In the genomic region with DNA sequence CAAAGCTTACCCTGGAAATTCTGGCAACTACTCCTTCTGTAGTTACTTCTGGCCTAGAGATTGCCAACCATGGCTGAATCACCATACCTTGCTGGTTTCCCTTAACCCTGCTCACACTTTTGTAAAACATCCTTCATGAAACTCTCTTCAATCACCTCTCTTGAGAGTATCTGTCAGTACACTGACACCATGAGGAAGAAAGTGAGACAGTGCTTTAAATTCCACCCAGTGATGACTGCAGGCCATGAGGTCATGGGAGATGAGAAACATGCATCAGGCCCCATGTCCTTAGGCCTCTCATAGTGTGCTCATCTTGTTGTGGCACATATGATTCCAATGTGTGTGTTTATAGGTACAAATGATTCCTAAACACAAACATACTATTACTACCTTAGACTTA, we compare ENCODE assay signal across 26 cellular contexts. TPM values are rescaled to one million over a fixed set of nuclear protein-coding genes. Genes with fewer than 3 reads are reported as not detected.
A peak's percentile ranks its signal among the peaks of the same experiment; 100 is the strongest.
DNase-seq lines count a peak whose midpoint lies in the region; ATAC-seq, FAIRE-seq and TF ChIP-seq lines count a peak whose summit lies in the region.
"Had no signal": no experiment of that assay in that cellular context is flagged by ENCODE, and none has a peak within 500 bp of the region (broad histone marks: within the 10 kb centered on the region; RNA-seq: fewer than 3 reads in every experiment).

No MANE protein-coding gene starts in this region.

- H3K9me3 ChIP-seq in IMR-90 (ENCODE audit: control insufficient read depth, insufficient read depth, low read length) (no peaks in the 10 kb centered on the region), K562 (replicated peaks; ENCODE audit: control insufficient read depth, insufficient read depth, low read depth, low read length) (no peaks in the 10 kb centered on the region), neutrophil (no peaks in the 10 kb centered on the region), Karpas-422 (ENCODE audit: low read length) (no peaks in the 10 kb centered on the region)
- H3K9me3 ChIP-seq: A549, BE2C, prostate gland, SJSA1, upper lobe of right lung had no signal

- no peak overlapping the region for H4K8ac ChIP-seq in IMR-90 (ENCODE audit: low read depth in 2 of 2, low read length in 2 of 2)

- H3K79me2 ChIP-seq in K562 (ENCODE audit: control insufficient read depth, insufficient read depth, low read length) (no peaks in the 10 kb centered on the region), Karpas-422 (ENCODE audit: low read length) (no peaks in the 10 kb centered on the region)

- no peaks in the 10 kb centered on the region; the same call in 1 of the 2 replicates for H4K20me1 ChIP-seq in IMR-90 (ENCODE audit: insufficient read depth, low read length)
- H4K20me1 ChIP-seq in K562 (replicated peaks; ENCODE audit: control insufficient read depth, insufficient read depth, low read length), result no peaks in the 10 kb centered on the region
- H4K20me1 ChIP-seq in Karpas-422 (ENCODE audit: insufficient read depth, low read depth, low read length), result no peaks in the 10 kb centered on the region

- no peak overlapping the region for H2AFZ ChIP-seq in IMR-90 (replicated peaks; ENCODE audit: low read length, poor library complexity)
- no peak overlapping the region for H2AFZ ChIP-seq in K562 (ENCODE audit: low read depth, low read length)
- no peak overlapping the region for H2AFZ ChIP-seq in Karpas-422 (ENCODE audit: low read length)

- H3K14ac ChIP-seq in IMR-90 (replicated peaks; ENCODE audit: low read depth, low read length), result no peak overlapping the region

- in situ Hi-C loops in IMR-90 (cut with MboI; ENCODE audit: low sequenced_read_pairs), result no loop called here
- in situ Hi-C loops in K562 (cut with MboI), result no loop called here

- no peak overlapping the region for H3K4me3 Mint-ChIP-seq in activated CD8-positive, alpha-beta T cell treated with anti-CD3 and anti-CD28 coated beads for 36 hours
- no peak overlapping the region for H3K4me3 Mint-ChIP-seq in activated CD8-positive, alpha-beta T cell treated with anti-CD3 and anti-CD28 coated beads, Interleukin-2, amount 10 ng/mL, durations not matched to agents 7 days and 5 days
- H3K4me3 Mint-ChIP-seq: dendritic cell treated with granulocyte-macrophage colony-stimulating factor and Interleukin-4, amounts not matched to agents 40 ng/mL and 50 ng/mL, for 4 days; memory B cell; T-cell had no signal

- H3K4ac ChIP-seq in IMR-90 (ENCODE audit: low read depth, low read length), result no peak overlapping the region

- no peak for TF ChIP-seq CTCF in activated CD8-positive, alpha-beta T cell treated with anti-CD3 and anti-CD28 coated beads for 36 hours (IDR thresholded peaks at IDR 0.05)
- TF ChIP-seq CTCF in IMR-90 (conservative IDR thresholded peaks at IDR 0.05; ENCODE audit: low read depth, low read length), result no peak
- no peak for TF ChIP-seq CTCF in K562 (IDR thresholded peaks at IDR 0.05 in 2 of 3, conservative IDR thresholded peaks at IDR 0.05 in 1 of 3; ENCODE audit: insufficient read depth in 2 of 3, low read depth in 1 of 3, low read length in 3 of 3)
- no peak for TF ChIP-seq CTCF in neutrophil (IDR thresholded peaks at IDR 0.05)

- H3K27ac Mint-ChIP-seq in activated CD8-positive, alpha-beta T cell treated with anti-CD3 and anti-CD28 coated beads for 36 hours, result no peak overlapping the region
- H3K27ac Mint-ChIP-seq in activated CD8-positive, alpha-beta T cell treated with anti-CD3 and anti-CD28 coated beads, Interleukin-2, amount 10 ng/mL, durations not matched to agents 7 days and 5 days, result no peak overlapping the region
- H3K27ac Mint-ChIP-seq: dendritic cell treated with granulocyte-macrophage colony-stimulating factor and Interleukin-4, amounts not matched to agents 40 ng/mL and 50 ng/mL, for 4 days; memory B cell; T-cell had no signal

- H3K27me3 Mint-ChIP-seq in activated CD8-positive, alpha-beta T cell treated with anti-CD3 and anti-CD28 coated beads for 36 hours, result peaks cover 12% of the 10 kb centered on the region
- no peaks in the 10 kb centered on the region for H3K27me3 Mint-ChIP-seq in activated CD8-positive, alpha-beta T cell treated with anti-CD3 and anti-CD28 coated beads, Interleukin-2, amount 10 ng/mL, durations not matched to agents 7 days and 5 days (ENCODE audit: low read depth)

- 0 out of 3 replicates have a peak overlapping the region, but pooled peaks have one; percentile 10 for H2BK15ac ChIP-seq in IMR-90 (ENCODE audit: low read depth, low read length)

- no peak for TF ChIP-seq RAD21 in IMR-90 (IDR thresholded peaks at IDR 0.05; ENCODE audit: low read length)
- TF ChIP-seq RAD21 in K562 (CRISPR knock-in tag; conservative IDR thresholded peaks at IDR 0.05 in 1 of 2, IDR thresholded peaks at IDR 0.05 in 1 of 2), result peak in 1 of 2 experiments; percentile 17; a peak in 2 of 4 replicates

- H4K5ac ChIP-seq in IMR-90 (ENCODE audit: low read depth, low read length), result no peak overlapping the region

- H2BK120ac ChIP-seq in IMR-90 (ENCODE audit: low read depth, low read length), result no peak overlapping the region

- ATAC-seq in activated CD8-positive, alpha-beta T cell treated with anti-CD3 and anti-CD28 coated beads for 36 hours, result peak; percentile 85
- no peak for ATAC-seq in activated CD8-positive, alpha-beta T cell treated with anti-CD3 and anti-CD28 coated beads, Interleukin-2, amount 10 ng/mL, durations not matched to agents 7 days and 5 days
- ATAC-seq in IMR-90 (ENCODE audit: low read depth), result no peak
- 0 out of 3 replicates have a peak, but pooled peaks have one; percentile 27 for ATAC-seq in K562
- ATAC-seq: A549, T-cell, upper lobe of right lung had no signal

- H3K56ac ChIP-seq in IMR-90 (ENCODE audit: extremely low read depth, insufficient read depth, low read length), result no peak overlapping the region

- no peak overlapping the region; the same call in 1 of the 2 replicates for H4K91ac ChIP-seq in IMR-90 (ENCODE audit: insufficient read depth, low read depth, low read length)

- H2AK5ac ChIP-seq in IMR-90 (ENCODE audit: low read depth, low read length), result peak overlapping the region; percentile 13; the same call in 1 of the 2 replicates

- no peak overlapping the region for H3K4me3 ChIP-seq in IMR-90 (ENCODE audit: insufficient read depth, low read depth, low read length)
- no peak overlapping the region for H3K4me3 ChIP-seq in K562
- no peak overlapping the region for H3K4me3 ChIP-seq in neutrophil (ENCODE audit: low read depth in 1 of 2, low read length in 1 of 2)
- no peak overlapping the region for H3K4me3 ChIP-seq in Karpas-422 (ENCODE audit: low read length)
- H3K4me3 ChIP-seq: A549, prostate gland, SJSA1, upper lobe of right lung had no signal

- no peak overlapping the region for H3K18ac ChIP-seq in IMR-90 (ENCODE audit: low read depth, low read length)

- peak overlapping the region; percentile 62; the same call in 1 of the 2 replicates for H2BK20ac ChIP-seq in IMR-90 (ENCODE audit: low read depth, low read length)

- DNase-seq in activated CD8-positive, alpha-beta T cell treated with anti-CD3 and anti-CD28 coated beads for 36 hours, result peak; percentile 41
- no peak for DNase-seq in activated CD8-positive, alpha-beta T cell treated with anti-CD3 and anti-CD28 coated beads, Interleukin-2, amount 10 ng/mL, durations not matched to agents 7 days and 5 days
- DNase-seq in IMR-90, result no peak
- no peak for DNase-seq in K562 (ENCODE audit: extremely low read depth in 1 of 4, low spot score in 3 of 4)
- no peak for DNase-seq in Karpas-422
- no peak for DNase-seq in NCI-H748 (lab: John Stamatoyannopoulos, UW; ENCODE audit: unreplicated experiment)
- no peak for DNase-seq in DMS53 (lab: John Stamatoyannopoulos, UW)
- DNase-seq: activated CD4-positive, alpha-beta T cell treated with anti-CD3 and anti-CD28 coated beads for 1 hour; activated effector memory CD4-positive, alpha-beta T cell treated with Interleukin-2 at 50 U/mL for 16 hours; anterior cingulate cortex; BE2C; central memory CD4-positive, alpha-beta T cell; DMS79; NCI-H1048; NCI-H187; NCI-H69; substantia nigra; T-cell; upper lobe of right lung had no signal

- CTCF ChIA-PET in activated CD8-positive, alpha-beta T cell treated with anti-CD3 and anti-CD28 coated beads for 36 hours (lab: Charles Lee), result no interaction called here
- CTCF ChIA-PET in activated CD8-positive, alpha-beta T cell treated with anti-CD3 and anti-CD28 coated beads, Interleukin-2, amount 10 ng/mL, durations not matched to agents 7 days and 5 days (lab: Charles Lee), result no interaction called here
- CTCF ChIA-PET in IMR-90 (lab: Yijun Ruan, JAX) (no interaction called here), K562 (lab: Yijun Ruan, JAX; ENCODE audit: low intra/inter-chr PET ratio) (no interaction called here)

- no peak overlapping the region; the same call in 1 of the 2 replicates for H3K23ac ChIP-seq in IMR-90 (ENCODE audit: low read depth, low read length)

- TF ChIP-seq EP300 in K562 (IDR thresholded peaks at IDR 0.05; ENCODE audit: low read length), result no peak

- H3K79me1 ChIP-seq in IMR-90 (ENCODE audit: low read depth in 1 of 2, low read length in 2 of 2), result no peaks in the 10 kb centered on the region

- no peak overlapping the region for H3K4me2 ChIP-seq in IMR-90 (ENCODE audit: low read depth, low read length)
- H3K4me2 ChIP-seq in K562 (ENCODE audit: insufficient read depth, low read length), result no peak overlapping the region
- H3K4me2 ChIP-seq in Karpas-422 (ENCODE audit: low read depth, low read length, poor library complexity, severe bottlenecking), result no peak overlapping the region
- H3K4me2 ChIP-seq: A549, KMS-11 had no signal

- no peaks in the 10 kb centered on the region for H3K9me1 ChIP-seq in IMR-90 (ENCODE audit: insufficient read depth, low read length)
- H3K9me1 ChIP-seq in K562 (ENCODE audit: control insufficient read depth, insufficient read depth, low read length), result no peaks in the 10 kb centered on the region

- no peak overlapping the region for H2BK5ac ChIP-seq in IMR-90 (ENCODE audit: low read depth, low read length, poor library complexity, severe bottlenecking)

- H3K9me2 ChIP-seq in Karpas-422 (replicated peaks; ENCODE audit: insufficient read depth, low read length), result no peaks in the 10 kb centered on the region

- TF ChIP-seq POLR2A in IMR-90 (IDR thresholded peaks at IDR 0.05; ENCODE audit: low read depth, low read length) (no peak), K562 (conservative IDR thresholded peaks at IDR 0.05) (no peak)

- POLR2A ChIA-PET in activated CD8-positive, alpha-beta T cell treated with anti-CD3 and anti-CD28 coated beads for 36 hours (lab: Charles Lee), result no interaction called here
- POLR2A ChIA-PET in activated CD8-positive, alpha-beta T cell treated with anti-CD3 and anti-CD28 coated beads, Interleukin-2, amount 10 ng/mL, durations not matched to agents 7 days and 5 days (lab: Charles Lee), result no interaction called here
- POLR2A ChIA-PET in IMR-90 (lab: Charles Lee; ENCODE audit: unreplicated experiment) (no interaction called here), K562 (lab: Yijun Ruan, JAX) (interaction anchor here (0.5 kb wide), 1 partner anchor 230 kb away, joined by 3 read pairs; no protein-coding TSS in a partner anchor)

- no peak overlapping the region for H3K9ac ChIP-seq in IMR-90 (ENCODE audit: low read depth, low read length)
- no peak overlapping the region for H3K9ac ChIP-seq in K562 (ENCODE audit: insufficient read depth in 1 of 2, low read depth in 2 of 2, low read length in 2 of 2)
- H3K9ac ChIP-seq in Karpas-422 (ENCODE audit: low read length), result no peak overlapping the region
- H3K9ac ChIP-seq: KMS-11 had no signal

- peaks cover 6% of the 10 kb centered on the region for H3K36me3 Mint-ChIP-seq in activated CD8-positive, alpha-beta T cell treated with anti-CD3 and anti-CD28 coated beads for 36 hours (ENCODE audit: low read depth)
- H3K36me3 Mint-ChIP-seq in activated CD8-positive, alpha-beta T cell treated with anti-CD3 and anti-CD28 coated beads, Interleukin-2, amount 10 ng/mL, durations not matched to agents 7 days and 5 days (ENCODE audit: low read depth), result peaks cover 2% of the 10 kb centered on the region
- H3K36me3 Mint-ChIP-seq: T-cell had no signal

- H3K27me3 ChIP-seq in IMR-90 (ENCODE audit: control insufficient read depth, insufficient read depth, low read length) (0 out of 2 replicates have a peak, but pooled peaks cover 3% of the 10 kb centered on the region), K562 (ENCODE audit: control insufficient read depth in 2 of 2, insufficient read depth in 2 of 2, low read length in 2 of 2) (no peaks in the 10 kb centered on the region), neutrophil (no peaks in the 10 kb centered on the region), Karpas-422 (ENCODE audit: low read length) (no peaks in the 10 kb centered on the region)
- H3K27me3 ChIP-seq: BE2C, SJSA1, upper lobe of right lung had no signal

- no peak overlapping the region for H3K27ac ChIP-seq in IMR-90 (ENCODE audit: insufficient read depth, low read length)
- no peak overlapping the region for H3K27ac ChIP-seq in K562 (ENCODE audit: extremely low read depth, low read depth, low read length)
- H3K27ac ChIP-seq in neutrophil, result peak overlapping the region; percentile 74
- no peak overlapping the region for H3K27ac ChIP-seq in Karpas-422 (ENCODE audit: low read length)
- H3K27ac ChIP-seq: A549, KMS-11, SJSA1, upper lobe of right lung had no signal

- H3K4me1 Mint-ChIP-seq in activated CD8-positive, alpha-beta T cell treated with anti-CD3 and anti-CD28 coated beads for 36 hours (ENCODE audit: low read depth), result peaks cover 20% of the 10 kb centered on the region
- peaks cover 9% of the 10 kb centered on the region for H3K4me1 Mint-ChIP-seq in activated CD8-positive, alpha-beta T cell treated with anti-CD3 and anti-CD28 coated beads, Interleukin-2, amount 10 ng/mL, durations not matched to agents 7 days and 5 days (ENCODE audit: low read depth)
- H3K4me1 Mint-ChIP-seq: T-cell had no signal

- BruUV-seq in IMR-90 (replicated peaks; lab: Mats Ljungman, UMichigan) (no TSS peak), K562 (replicated peaks; lab: Mats Ljungman, UMichigan) (no TSS peak)

- dilution Hi-C loops in IMR-90 (cut with HindIII; ENCODE audit: low sequenced_read_pairs, unreplicated experiment), result no loop called here

- peaks cover 2% of the 10 kb centered on the region; the same call in 1 of the 2 replicates for H3K4me1 ChIP-seq in IMR-90 (ENCODE audit: control insufficient read depth, insufficient read depth, low read length)
- no peaks in the 10 kb centered on the region for H3K4me1 ChIP-seq in K562 (replicated peaks in 1 of 2; ENCODE audit: control insufficient read depth in 2 of 2, insufficient read depth in 2 of 2, low read length in 2 of 2)
- H3K4me1 ChIP-seq in neutrophil (ENCODE audit: control insufficient read depth in 1 of 2, insufficient read depth in 1 of 2, low read depth in 1 of 2, low read length in 1 of 2), result peaks cover 33 to 40% of the 10 kb centered on the region in 2 experiments
- H3K4me1 ChIP-seq in Karpas-422 (ENCODE audit: low read length), result no peaks in the 10 kb centered on the region
- H3K4me1 ChIP-seq: BE2C, upper lobe of right lung had no signal

- no peak for FAIRE-seq in K562 (lab: Jason Lieb, UNC)
- FAIRE-seq: A549 had no signal

- intact Hi-C loops in activated CD8-positive, alpha-beta T cell treated with anti-CD3 and anti-CD28 coated beads for 36 hours (cut with micrococcal nuclease), result no loop called here
- intact Hi-C loops in IMR-90 (cut with micrococcal nuclease), result no loop called here
- intact Hi-C loops in K562 (cut with micrococcal nuclease), result no loop called here

- H2AK9ac ChIP-seq in IMR-90 (replicated peaks; ENCODE audit: low read depth, low read length, poor library complexity), result no peak overlapping the region

- H3K9me3 Mint-ChIP-seq in activated CD8-positive, alpha-beta T cell treated with anti-CD3 and anti-CD28 coated beads for 36 hours, result peaks cover 1% of the 10 kb centered on the region
- peaks cover 15% of the 10 kb centered on the region for H3K9me3 Mint-ChIP-seq in activated CD8-positive, alpha-beta T cell treated with anti-CD3 and anti-CD28 coated beads, Interleukin-2, amount 10 ng/mL, durations not matched to agents 7 days and 5 days (ENCODE audit: insufficient read depth)
- H3K9me3 Mint-ChIP-seq: dendritic cell treated with granulocyte-macrophage colony-stimulating factor and Interleukin-4, amounts not matched to agents 40 ng/mL and 50 ng/mL, for 4 days; memory B cell; T-cell had no signal

- no peaks in the 10 kb centered on the region for H3K36me3 ChIP-seq in IMR-90 (ENCODE audit: control insufficient read depth, insufficient read depth, low read length)
- H3K36me3 ChIP-seq in K562 (ENCODE audit: control insufficient read depth, insufficient read depth, low read length), result no peaks in the 10 kb centered on the region
- H3K36me3 ChIP-seq in neutrophil, result no peaks in the 10 kb centered on the region
- H3K36me3 ChIP-seq in Karpas-422 (ENCODE audit: insufficient read depth, low read length), result no peaks in the 10 kb centered on the region
- H3K36me3 ChIP-seq: BE2C, prostate gland, SJSA1, upper lobe of right lung had no signal

RNA-seq across cellular contexts. Expression of gene NAMPT, which starts 24.6 kb away (rescaled TPM):
- 100 to 1,000 TPM; 790 to 812 TPM for total RNA-seq in activated CD8-positive, alpha-beta T cell treated with anti-CD3 and anti-CD28 coated beads for 36 hours
- total RNA-seq in activated CD8-positive, alpha-beta T cell treated with anti-CD3 and anti-CD28 coated beads, Interleukin-2, amount 10 ng/mL, durations not matched to agents 7 days and 5 days, result 10 to 100 TPM; 65.5 to 69.3 TPM
- total RNA-seq in IMR-90 (2012; rRNA removed), result 31.7 and 45.3 TPM in 2 replicates
- 10.4 and 13.3 TPM in 2 replicates for polyA plus RNA-seq in IMR-90 (2012; rRNA removed)
- 1.8 and 18.5 TPM in 2 replicates for polyA plus RNA-seq in IMR-90 (2012; cell fraction: cytosol; rRNA removed)
- 1.7 and 34.1 TPM in 2 replicates for polyA plus RNA-seq in IMR-90 (2012; cell fraction: nucleus; rRNA removed; ENCODE audit: low replicate concordance)
- total RNA-seq in K562 (2011; cell fraction: chromatin; rRNA removed; ENCODE audit: low replicate concordance), result 53.3 and 184 TPM in 2 replicates
- 23.0 and 32.8 TPM in 2 replicates for total RNA-seq in K562 (2011; cell fraction: nucleolus; rRNA removed)
- total RNA-seq in K562 (2011; cell fraction: nucleoplasm; rRNA removed), result 75.4 and 125 TPM in 2 replicates
- total RNA-seq in K562 (2014; rRNA removed), result 61.4 and 71.7 TPM in 2 replicates
- total RNA-seq in K562 (2014; rRNA removed; fragmentation: Illumina TruSeq; extraction: Trizol), result 160 and 179 TPM in 2 replicates
- 134 and 151 TPM in 2 replicates for total RNA-seq in K562 (2015; rRNA removed; fragmentation: Illumina TruSeq; extraction: Trizol)
- total RNA-seq in K562 (2021), result 134 and 150 TPM in 2 replicates
- 70.1 and 106 TPM in 2 replicates for polyA plus RNA-seq in K562 (2011; rRNA removed)
- polyA plus RNA-seq in K562 (2011; cell fraction: cytosol; rRNA removed), result 16.2 and 27.0 TPM in 2 replicates
- 20.3 and 26.6 TPM in 2 replicates for polyA plus RNA-seq in K562 (2011; cell fraction: nucleus; rRNA removed)
- 86.7 and 97.4 TPM in 2 replicates for polyA plus RNA-seq in K562 (2012)
- 113 and 133 TPM in 2 replicates for polyA plus RNA-seq in K562 (2014; fragmentation: Illumina TruSeq; extraction: Trizol)
- 10 to 100 TPM; 41.1 to 56.6 TPM for polyA plus RNA-seq in K562 (2014; fragmentation: Nextera tagmentation; extraction: Ambion mirVana)
- 79.6 and 90.7 TPM in 2 replicates for polyA plus RNA-seq in K562 (2014; rRNA removed)
- polyA minus RNA-seq in K562 (2011; rRNA and poly(A)+ RNA removed), result 158 and 163 TPM in 2 replicates
- polyA minus RNA-seq in K562 (2011; cell fraction: cytosol; rRNA and poly(A)+ RNA removed), result 86.7 and 104 TPM in 2 replicates
- polyA minus RNA-seq in K562 (2011; cell fraction: nucleus; rRNA and poly(A)+ RNA removed), result 62.3 and 99.6 TPM in 2 replicates
- total RNA-seq in Karpas-422 (2014; rRNA removed; shearing (Covaris generic); ENCODE audit: low replicate concordance), result 49.2 and 87.4 TPM in 2 replicates

Comparison
In these comparisons a context has a peak if more than half of its experiments do, and no peak if none do; other contexts are left out.
1. ATAC-seq: peak in activated CD8-positive, alpha-beta T cell treated with anti-CD3 and anti-CD28 coated beads for 36 hours (single experiment) and K562 (single experiment); none in activated CD8-positive, alpha-beta T cell treated with anti-CD3 and anti-CD28 coated beads, Interleukin-2, amount 10 ng/mL, durations not matched to agents 7 days and 5 days (single experiment) and IMR-90 (single experiment).